ENCODE assay signal across 8 cellular contexts in the genomic region with DNA sequence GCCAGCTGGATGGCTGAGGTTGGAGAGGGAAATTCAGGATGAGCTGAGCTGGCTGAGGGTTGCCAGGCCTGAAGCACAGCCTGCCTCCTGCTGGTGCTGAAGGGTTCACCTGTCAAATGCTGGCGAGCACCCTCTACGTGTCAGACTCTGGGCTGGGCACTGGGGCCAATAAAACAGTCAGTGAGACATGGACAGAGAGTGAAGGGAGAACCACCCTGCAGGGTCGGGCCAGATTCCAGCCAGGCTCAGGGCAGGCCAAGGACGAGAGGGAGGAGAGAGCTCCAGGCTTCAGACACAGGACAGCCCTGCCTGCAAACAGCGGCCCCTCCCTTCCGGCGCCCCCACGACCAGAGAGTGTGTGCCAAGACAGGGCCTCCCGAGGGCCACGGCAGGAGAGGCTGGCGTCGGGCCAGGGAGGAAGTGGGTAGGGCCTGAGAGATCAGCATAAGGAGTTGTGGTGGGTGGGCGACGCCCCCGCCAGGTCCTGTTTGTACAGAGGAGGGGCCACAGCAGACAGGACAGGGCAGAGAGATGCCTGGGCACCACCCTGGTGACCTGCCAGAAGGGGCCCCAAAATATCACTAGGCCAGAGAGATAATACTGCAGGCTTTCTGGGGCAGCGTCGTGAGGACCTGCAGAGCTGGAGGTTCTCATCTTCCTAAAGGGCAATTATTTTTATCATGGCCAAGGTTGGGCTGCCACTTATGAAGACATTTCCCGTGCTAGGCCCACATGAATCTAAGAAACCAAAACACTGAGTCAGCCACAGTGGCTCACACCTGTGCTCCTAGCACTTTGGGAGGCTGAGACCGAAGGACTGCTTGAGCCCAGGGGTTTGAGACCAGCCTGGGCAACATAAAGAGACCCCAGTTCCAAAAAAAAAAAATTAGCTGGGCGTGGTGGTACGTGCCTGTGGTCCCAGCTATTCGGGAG.
DNase-seq lines count a peak whose midpoint lies in the region; ATAC-seq and TF ChIP-seq lines count a peak whose summit lies in the region.

No MANE protein-coding gene starts in this region.

- CTCF ChIA-PET in OCI-LY7 (lab: Charles Lee; ENCODE audit: unreplicated experiment), result no interaction called here

- DNase-seq in OCI-LY7 (ENCODE audit: low spot score) (peak; percentile 53), activated gamma-delta T cell (lab: John Stamatoyannopoulos, UW) (peak; percentile 82), right atrium auricular region (ENCODE audit: low spot score) (peak; percentile 69), hepatocyte (ENCODE audit: low spot score) (no peak), amniotic stem cell (lab: John Stamatoyannopoulos, UW) (no peak), AG08396 (ENCODE audit: low spot score) (no peak)
- DNase-seq in stimulated activated CD8-positive, alpha-beta memory T cell treated with anti-CD3 and anti-CD28 coated beads, Interleukin-2, amount 100 ng/mL, for 1 hour (ENCODE audit: low read depth in 2 of 2), result peak; percentile 59 to 63

- WGBS in hepatocyte (ENCODE audit: low lambda C conversion rate, missing lambda C conversion rate), result 76% methylated on average over 21 of the region's 22 CpGs

- H2AFZ ChIP-seq in OCI-LY7 (ENCODE audit: low read length), result no peak overlapping the region
- no peak overlapping the region for H2AFZ ChIP-seq in hepatocyte

- peak; percentile 51; the same call in 1 of the 2 replicates for TF ChIP-seq CTCF in OCI-LY7 (conservative IDR thresholded peaks at IDR 0.05; ENCODE audit: low read length)
- peak in 1 of 2 donors; percentile 39 for TF ChIP-seq CTCF in right atrium auricular region (IDR thresholded peaks at IDR 0.05)
- TF ChIP-seq CTCF in hepatocyte (IDR thresholded peaks at IDR 0.05; ENCODE audit: poor library complexity), result no peak

- H3K9me2 ChIP-seq in OCI-LY7 (ENCODE audit: insufficient read depth, low read length) (no peaks in the 10 kb centered on the region), hepatocyte (replicated peaks; ENCODE audit: insufficient read depth) (no peaks in the 10 kb centered on the region)

- H3K4me3 ChIP-seq in OCI-LY7 (ENCODE audit: low read depth, low read length, poor library complexity, severe bottlenecking), result peak overlapping the region; percentile 9
- no peak overlapping the region for H3K4me3 ChIP-seq in right atrium auricular region
- no peak overlapping the region for H3K4me3 ChIP-seq in hepatocyte

- intact Hi-C loops in OCI-LY7 (cut with micrococcal nuclease; ENCODE audit: unreplicated experiment), result no loop called here

- H3K36me3 ChIP-seq in OCI-LY7 (ENCODE audit: insufficient read depth, low read length) (peaks cover 98% of the 10 kb centered on the region), right atrium auricular region (no peaks in the 10 kb centered on the region), hepatocyte (replicated peaks; ENCODE audit: insufficient read depth, low read depth) (no peaks in the 10 kb centered on the region)

- H3K4me1 ChIP-seq in OCI-LY7 (ENCODE audit: insufficient read depth, low read length, poor library complexity, severe bottlenecking) (peaks cover 55% of the 10 kb centered on the region), right atrium auricular region (peaks cover 0 to 27% of the 10 kb centered on the region in 2 donors), hepatocyte (ENCODE audit: insufficient read depth) (peaks cover 6% of the 10 kb centered on the region)

- H3K4me2 ChIP-seq in OCI-LY7 (ENCODE audit: low read length) (peak overlapping the region; percentile 42), hepatocyte (no peak overlapping the region)

- no peaks in the 10 kb centered on the region for H4K20me1 ChIP-seq in OCI-LY7 (ENCODE audit: insufficient read depth, low read length)
- H4K20me1 ChIP-seq in hepatocyte (ENCODE audit: insufficient read depth, poor library complexity, severe bottlenecking), result no peaks in the 10 kb centered on the region

- H3K9me3 ChIP-seq in OCI-LY7 (ENCODE audit: low read length), result no peaks in the 10 kb centered on the region
- H3K9me3 ChIP-seq in right atrium auricular region, result no peaks in the 10 kb centered on the region
- H3K9me3 ChIP-seq in hepatocyte (ENCODE audit: low read depth), result no peaks in the 10 kb centered on the region

- no TSS peak for BruUV-seq in OCI-LY7 (replicated peaks; lab: Mats Ljungman, UMichigan)

- H3K27me3 ChIP-seq in right atrium auricular region (no peaks in the 10 kb centered on the region), hepatocyte (no peaks in the 10 kb centered on the region)

- peak; percentile 29 for ATAC-seq in GM18907 (IDR thresholded peaks at IDR 0.05; ENCODE audit: unreplicated experiment)

- POLR2A ChIA-PET in OCI-LY7 (lab: Charles Lee), result interaction anchor here (1.1 to 1.2 kb wide), 2 partner anchors 31 to 58 kb away, joined by 3 to 7 read pairs; no protein-coding TSS in a partner anchor

- H3K79me2 ChIP-seq in OCI-LY7 (ENCODE audit: insufficient read depth, low read depth, low read length) (peaks cover 38% of the 10 kb centered on the region), hepatocyte (no peaks in the 10 kb centered on the region)

- H3K27ac ChIP-seq in OCI-LY7 (ENCODE audit: low read depth, low read length, poor library complexity, severe bottlenecking) (peak overlapping the region; percentile 69), right atrium auricular region (peak overlapping the region in 1 of 2 donors; percentile 35), hepatocyte (no peak overlapping the region)

Comparison
In these comparisons a context has a peak if more than half of its experiments do, and no peak if none do; other contexts are left out.
1. DNase-seq: peak in OCI-LY7 (single experiment), activated gamma-delta T cell (single experiment), right atrium auricular region (single experiment) and stimulated activated CD8-positive, alpha-beta memory T cell treated with anti-CD3 and anti-CD28 coated beads, Interleukin-2, amount 100 ng/mL, for 1 hour (2 of 2); none in hepatocyte (single experiment), amniotic stem cell (single experiment) and AG08396 (single experiment).